In the genomic region with DNA sequence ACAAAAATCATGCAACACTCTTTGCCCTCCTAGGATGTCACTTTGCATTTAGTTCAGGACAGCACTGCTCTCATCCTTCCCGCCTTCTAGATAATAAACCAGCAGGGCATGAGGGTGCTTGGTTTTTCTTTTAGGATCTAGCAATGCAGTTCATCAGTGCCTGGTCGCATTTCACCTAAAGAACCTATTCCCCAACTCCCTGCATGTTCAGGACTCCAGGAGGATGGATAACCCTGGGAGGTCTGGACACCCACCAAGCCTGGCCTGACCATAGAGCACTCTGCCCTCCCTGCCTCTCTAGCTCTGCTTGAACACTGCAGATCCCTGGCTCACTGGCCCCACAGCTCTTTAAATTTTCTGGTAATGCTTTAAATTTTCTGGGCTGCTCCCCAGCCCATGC, we compare ENCODE assay signal across 32 cellular contexts. TPM values are rescaled to one million over a fixed set of nuclear protein-coding genes. Genes with fewer than 3 reads are reported as not detected.
"Had no signal": no experiment of that assay in that cellular context is flagged by ENCODE, and none has a peak within 500 bp of the region (broad histone marks: within the 10 kb centered on the region; RNA-seq: fewer than 3 reads in every experiment).

No MANE protein-coding gene starts in this region.

- DNase-seq: activated CD4-positive, alpha-beta memory T cell treated with anti-CD3 and anti-CD28 coated beads, Interleukin-2, amount 10 ng/mL, durations not matched to agents 7 days and 5 days; activated CD4-positive, alpha-beta T cell treated with anti-CD3 and anti-CD28 coated beads for 1 hour; activated CD4-positive, alpha-beta T cell treated with anti-CD3 and anti-CD28 coated beads for 48 hours; activated CD4-positive, CD25-positive, alpha-beta regulatory T cell; activated effector memory CD4-positive, alpha-beta T cell treated with Interleukin-2 at 50 U/mL for 16 hours; activated naive CD4-positive, alpha-beta T cell treated with Interleukin-2 at 50 U/mL for 16 hours; activated naive CD8-positive, alpha-beta T cell treated with anti-CD3 and anti-CD28 coated beads, Interleukin-2, amount 10 ng/mL, durations not matched to agents 7 days and 5 days; activated T-cell treated with anti-CD3 and anti-CD28 coated beads for 4 hours; activated T-cell treated with anti-CD3 and anti-CD28 coated beads, Interleukin-2, amount 50 U/mL, for 4 hours; amygdala; caudate nucleus; cerebellar nuclear complex; Karpas-422; NCI-H1105; NCI-H1417 treated with DMSO at 0.1 percent for 48 hours; NCI-H187 treated with DMSO at 0.1 percent for 48 hours; NCI-H2081; NCI-H2171 treated with DMSO at 0.1 percent for 48 hours; NCI-H226; NCI-H446 treated with DMSO at 0.1 percent for 48 hours; NCI-H524; NCI-H69; Peyer's patch; RPMI8226; SIG-M5; T1000; WERI-Rb-1 had no signal

- H3K27me3 Mint-ChIP-seq: activated CD4-positive, alpha-beta memory T cell treated with anti-CD3 and anti-CD28 coated beads, Interleukin-2, amount 10 ng/mL, durations not matched to agents 7 days and 5 days; activated naive CD4-positive, alpha-beta T cell treated with anti-CD3 and anti-CD28 coated beads, Interleukin-2, amount 50 U/mL, for 24 hours; activated naive CD8-positive, alpha-beta T cell treated with anti-CD3 and anti-CD28 coated beads, Interleukin-2, amount 10 ng/mL, durations not matched to agents 7 days and 5 days had no signal

- H3K4me3 Mint-ChIP-seq: activated CD4-positive, alpha-beta memory T cell treated with anti-CD3 and anti-CD28 coated beads, Interleukin-2, amount 10 ng/mL, durations not matched to agents 7 days and 5 days; activated naive CD4-positive, alpha-beta T cell treated with anti-CD3 and anti-CD28 coated beads, Interleukin-2, amount 50 U/mL, for 24 hours; activated T-cell treated with anti-CD3 and anti-CD28 coated beads, Interleukin-2, amount 50 U/mL, for 4 hours; activated T-helper 1 cell treated with anti-CD3 and anti-CD28 coated beads, Interleukin-12 subunit alpha, Interleukin-12 subunit beta, Interleukin-2, Interleukin-4 antibody, amounts not matched to agents 30 ng/mL and 10 ng/mL and 1 ng/mL, durations not matched to agents 14 hours and 24 hours and 36 hours; brain had no signal

- ATAC-seq: activated T-cell treated with anti-CD3 and anti-CD28 coated beads, Interleukin-2, amount 50 U/mL, for 4 hours had no signal

- H3K27ac ChIP-seq: Peyer's patch, WERI-Rb-1 had no signal

- H3K36me3 ChIP-seq: Peyer's patch, WERI-Rb-1 had no signal

- H3K36me3 Mint-ChIP-seq: activated naive CD4-positive, alpha-beta T cell treated with anti-CD3 and anti-CD28 coated beads, Interleukin-2, amount 50 U/mL, for 24 hours; brain had no signal

- H3K9me3 ChIP-seq: Peyer's patch had no signal

- H3K27me3 ChIP-seq: Peyer's patch had no signal

- H3K9me3 Mint-ChIP-seq: activated CD4-positive, alpha-beta memory T cell treated with anti-CD3 and anti-CD28 coated beads, Interleukin-2, amount 10 ng/mL, durations not matched to agents 7 days and 5 days; activated naive CD4-positive, alpha-beta T cell treated with anti-CD3 and anti-CD28 coated beads, Interleukin-2, amount 50 U/mL, for 24 hours; activated naive CD8-positive, alpha-beta T cell treated with anti-CD3 and anti-CD28 coated beads, Interleukin-2, amount 10 ng/mL, durations not matched to agents 7 days and 5 days; activated T-cell treated with anti-CD3 and anti-CD28 coated beads, Interleukin-2, amount 50 U/mL, for 4 hours; activated T-helper 1 cell treated with anti-CD3 and anti-CD28 coated beads, Interleukin-12 subunit alpha, Interleukin-12 subunit beta, Interleukin-2, Interleukin-4 antibody, amounts not matched to agents 30 ng/mL and 10 ng/mL and 1 ng/mL, durations not matched to agents 14 hours and 24 hours and 36 hours had no signal

- H3K27ac Mint-ChIP-seq: activated naive CD4-positive, alpha-beta T cell treated with anti-CD3 and anti-CD28 coated beads, Interleukin-2, amount 50 U/mL, for 24 hours; brain had no signal

- H3K4me3 ChIP-seq: Peyer's patch had no signal

RNA-seq across cellular contexts. Expression of gene SLFN13, which starts 18.9 kb away (rescaled TPM):
- total RNA-seq: SK-MEL-5 had no signal

RNA-seq across cellular contexts. Expression of gene SLFN11, which starts 56.3 kb away (rescaled TPM):
- total RNA-seq: MCF 10A, SK-MEL-5 had no signal
